In genomic region chr20:434661-435419, GRCh38 we compare ENCODE assay signal across 13 cellular contexts. TPM values are rescaled to one million over a fixed set of nuclear protein-coding genes. Genes with fewer than 3 reads are reported as not detected.
DNase-seq lines count a peak whose midpoint lies in the region; ATAC-seq lines count a peak whose summit lies in the region.
"Had no signal": no experiment of that assay in that cellular context is flagged by ENCODE, and none has a peak within 500 bp of the region (broad histone marks: within the 10 kb centered on the region; RNA-seq: fewer than 3 reads in every experiment).

No MANE protein-coding gene starts in this region.

- H3K4me3 Mint-ChIP-seq in T-helper 17 cell, result peak overlapping the region; percentile 62
- H3K4me3 Mint-ChIP-seq in stimulated activated effector memory CD8-positive, alpha-beta T cell treated with anti-CD3 and anti-CD28 coated beads, Interleukin-12 subunit alpha, Interleukin-12 subunit beta, amount 100 ng/mL, for 72 hours, result peak overlapping the region; percentile 66

- H3K4me3 ChIP-seq in iPS-11a (ENCODE audit: low read depth, low read length), result peak overlapping the region; percentile 13
- H3K4me3 ChIP-seq: ovary had no signal

- H3K27ac Mint-ChIP-seq in T-helper 17 cell, result no peak overlapping the region
- peak overlapping the region; percentile 95 for H3K27ac Mint-ChIP-seq in stimulated activated effector memory CD8-positive, alpha-beta T cell treated with anti-CD3 and anti-CD28 coated beads, Interleukin-12 subunit alpha, Interleukin-12 subunit beta, amount 100 ng/mL, for 72 hours

- no peak for ATAC-seq in T-helper 17 cell
- ATAC-seq in stimulated activated effector memory CD8-positive, alpha-beta T cell treated with anti-CD3 and anti-CD28 coated beads, Interleukin-12 subunit alpha, Interleukin-12 subunit beta, amount 100 ng/mL, for 72 hours, result no peak
- ATAC-seq in HG03135 (IDR thresholded peaks at IDR 0.05; ENCODE audit: unreplicated experiment), result no peak

- DNase-seq in activated CD8-positive, alpha-beta memory T cell treated with anti-CD3 and anti-CD28 coated beads, Interleukin-2, amount 50 U/mL, for 48 hours, result peak; percentile 50
- no peak for DNase-seq in activated CD8-positive, alpha-beta memory T cell treated with anti-CD3 and anti-CD28 coated beads, Interleukin-2, amount 50 U/mL, for 4 hours
- DNase-seq in T-helper 17 cell, result no peak
- DNase-seq in stimulated activated effector memory CD8-positive, alpha-beta T cell treated with anti-CD3 and anti-CD28 coated beads, Interleukin-12 subunit alpha, Interleukin-12 subunit beta, amount 100 ng/mL, for 72 hours (ENCODE audit: low spot score in 2 of 2), result no peak
- no peak for DNase-seq in activated CD4-positive, CD25-positive, alpha-beta regulatory T cell treated with anti-CD3 and anti-CD28 coated beads, Interleukin-2, amount 50 U/mL, for 72 hours
- no peak for DNase-seq in glomerular visceral epithelial cell (ENCODE audit: extremely low spot score)
- DNase-seq: anterior cingulate cortex, mammary epithelial cell, NCI-H2081, ovary, small intestine had no signal

- no peaks in the 10 kb centered on the region for H3K9me3 Mint-ChIP-seq in stimulated activated effector memory CD8-positive, alpha-beta T cell treated with anti-CD3 and anti-CD28 coated beads, Interleukin-12 subunit alpha, Interleukin-12 subunit beta, amount 100 ng/mL, for 72 hours

- peaks cover 4% of the 10 kb centered on the region for H3K36me3 Mint-ChIP-seq in T-helper 17 cell (ENCODE audit: low read depth)
- H3K36me3 Mint-ChIP-seq in stimulated activated effector memory CD8-positive, alpha-beta T cell treated with anti-CD3 and anti-CD28 coated beads, Interleukin-12 subunit alpha, Interleukin-12 subunit beta, amount 100 ng/mL, for 72 hours, result peaks cover 92% of the 10 kb centered on the region

- H3K4me1 Mint-ChIP-seq in T-helper 17 cell, result peaks cover 43% of the 10 kb centered on the region
- peaks cover 88% of the 10 kb centered on the region for H3K4me1 Mint-ChIP-seq in stimulated activated effector memory CD8-positive, alpha-beta T cell treated with anti-CD3 and anti-CD28 coated beads, Interleukin-12 subunit alpha, Interleukin-12 subunit beta, amount 100 ng/mL, for 72 hours

- no peaks in the 10 kb centered on the region for H3K9me3 ChIP-seq in T-helper 17 cell (ENCODE audit: control insufficient read depth, low read length, poor library complexity, severe bottlenecking)
- H3K9me3 ChIP-seq: ovary had no signal

- H3K27me3 Mint-ChIP-seq in T-helper 17 cell, result no peaks in the 10 kb centered on the region

RNA-seq across cellular contexts. Expression of gene RBCK1, which starts 26.7 kb away (rescaled TPM):
- 10 to 100 TPM; 62.1 to 72.7 TPM for total RNA-seq in T-helper 17 cell

RNA-seq across cellular contexts. Expression of gene TBC1D20, which starts 27.5 kb away (rescaled TPM):
- 10 to 100 TPM; 20.6 to 29.4 TPM for total RNA-seq in T-helper 17 cell

RNA-seq across cellular contexts. Expression of gene TRIB3, which starts 54.3 kb away (rescaled TPM):
- 1 to 10 TPM; 1.8 to 3.3 TPM for total RNA-seq in T-helper 17 cell
